13 cellular contexts compared by ENCODE assay signal in the genomic region with DNA sequence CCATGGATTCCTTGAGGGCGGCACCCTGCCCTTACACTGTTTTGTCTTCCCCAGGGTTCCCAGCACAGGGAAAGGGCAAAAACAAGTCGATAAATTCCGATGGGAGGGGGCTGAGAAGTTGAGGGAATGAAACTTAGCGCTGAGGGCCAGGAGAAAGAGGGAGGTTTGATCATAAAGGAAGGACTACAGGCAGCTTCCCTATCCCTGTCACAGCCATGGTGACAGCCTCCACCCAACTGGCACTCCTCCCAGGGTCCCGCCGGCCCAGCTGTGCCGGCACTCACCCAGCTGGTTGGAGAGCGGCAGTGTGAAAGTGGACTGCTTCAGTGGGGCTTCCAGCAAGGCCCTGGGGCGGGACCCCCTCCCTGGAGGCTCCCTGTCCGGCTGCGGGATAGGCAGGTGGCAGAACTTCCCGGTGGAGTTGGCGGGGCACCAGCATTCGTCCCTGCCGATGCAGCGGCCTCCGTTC. TPM values are rescaled to one million over a fixed set of nuclear protein-coding genes. Genes with fewer than 3 reads are reported as not detected.
A peak's percentile ranks its signal among the peaks of the same experiment; 100 is the strongest.
DNase-seq lines count a peak whose midpoint lies in the region; ATAC-seq and TF ChIP-seq lines count a peak whose summit lies in the region.
"Had no signal": no experiment of that assay in that cellular context is flagged by ENCODE, and none has a peak within 500 bp of the region (broad histone marks: within the 10 kb centered on the region; RNA-seq: fewer than 3 reads in every experiment).

No MANE protein-coding gene starts in this region.

- no peak overlapping the region for H2AFZ ChIP-seq in neural progenitor cell (replicated peaks)

- DNase-seq in RWPE2 (ENCODE audit: low spot score), result peak; percentile 73
- peak; percentile 59 for DNase-seq in globus pallidus (ENCODE audit: low spot score)
- peak; percentile 44 for DNase-seq in neural progenitor cell (ENCODE audit: low spot score)
- DNase-seq in tibial artery, result peak; percentile 58 to 82
- DNase-seq in T1000 (lab: John Stamatoyannopoulos, UW), result no peak
- DNase-seq in T-helper 2 cell, result no peak
- no peak for DNase-seq in DMS53 (lab: John Stamatoyannopoulos, UW)
- DNase-seq: activated CD8-positive, alpha-beta memory T cell treated with anti-CD3 and anti-CD28 coated beads for 24 hours; activated gamma-delta T cell treated with Interleukin-2 at 50 U/mL for 16 hours; NCI-H1092 treated with DMSO at 0.1 percent for 48 hours had no signal

- peaks cover 20% of the 10 kb centered on the region for H3K4me1 Mint-ChIP-seq in neural progenitor cell
- H3K4me1 Mint-ChIP-seq: IgD-negative memory B cell had no signal

- peak overlapping the region; percentile 6 for H3K4me2 ChIP-seq in neural progenitor cell
- H3K4me2 ChIP-seq: BLaER1 treated with 17β-estradiol and CSF1 and Interleukin-3, amounts not matched to agents 10 nM and 100 nM had no signal

- no peak overlapping the region for H3K4me3 Mint-ChIP-seq in neural progenitor cell
- H3K4me3 Mint-ChIP-seq: IgD-negative memory B cell had no signal

- H3K27me3 Mint-ChIP-seq in neural progenitor cell (ENCODE audit: insufficient read depth, low read depth), result peaks cover 14% of the 10 kb centered on the region

- no peak overlapping the region for H3K4me3 ChIP-seq in RWPE2 (ENCODE audit: severe bottlenecking)
- no peak overlapping the region for H3K4me3 ChIP-seq in neural progenitor cell
- peak overlapping the region in 1 of 2 donors; percentile 10 for H3K4me3 ChIP-seq in tibial artery
- H3K4me3 ChIP-seq: BLaER1 treated with 17β-estradiol and CSF1 and Interleukin-3, amounts not matched to agents 10 nM and 100 nM; Peyer's patch had no signal

- H4K20me1 ChIP-seq in neural progenitor cell (ENCODE audit: low read depth), result no peaks in the 10 kb centered on the region
- H4K20me1 ChIP-seq: BLaER1 treated with 17β-estradiol and CSF1 and Interleukin-3, amounts not matched to agents 10 nM and 100 nM had no signal

- TF ChIP-seq CTCF in RWPE2 (IDR thresholded peaks at IDR 0.05; ENCODE audit: poor library complexity, severe bottlenecking), result no peak
- no peak for TF ChIP-seq CTCF in neural progenitor cell (IDR thresholded peaks at IDR 0.05)
- no peak for TF ChIP-seq CTCF in tibial artery (IDR thresholded peaks at IDR 0.05)

- H3K27ac ChIP-seq in RWPE2 (ENCODE audit: poor library complexity, severe bottlenecking) (peak overlapping the region; percentile 32), neural progenitor cell (no peak overlapping the region), tibial artery (peak overlapping the region; percentile 74 to 82)
- H3K27ac ChIP-seq: BLaER1 treated with 17β-estradiol and CSF1 and Interleukin-3, amounts not matched to agents 10 nM and 100 nM had no signal

- H3K36me3 ChIP-seq in RWPE2 (ENCODE audit: low read depth), result peaks cover 86% of the 10 kb centered on the region
- no peaks in the 10 kb centered on the region for H3K36me3 ChIP-seq in neural progenitor cell
- H3K36me3 ChIP-seq in tibial artery, result peaks cover 0 to 52% (median 4%) of the 10 kb centered on the region in 3 donors
- H3K36me3 ChIP-seq: Peyer's patch had no signal

- H3K4me1 ChIP-seq in RWPE2 (ENCODE audit: insufficient read depth, poor library complexity, severe bottlenecking) (peaks cover 2% of the 10 kb centered on the region), neural progenitor cell (peaks cover 9% of the 10 kb centered on the region), tibial artery (peaks cover 0 to 53% (median 50%) of the 10 kb centered on the region in 4 donors)

- H3K9ac ChIP-seq in neural progenitor cell, result no peak overlapping the region
- H3K9ac ChIP-seq: BLaER1 treated with 17β-estradiol and CSF1 and Interleukin-3, amounts not matched to agents 10 nM and 100 nM had no signal

- H3K27me3 ChIP-seq in RWPE2 (ENCODE audit: insufficient read depth, poor library complexity, severe bottlenecking), result no peaks in the 10 kb centered on the region
- H3K27me3 ChIP-seq in neural progenitor cell, result no peaks in the 10 kb centered on the region
- no peaks in the 10 kb centered on the region for H3K27me3 ChIP-seq in tibial artery
- H3K27me3 ChIP-seq: BLaER1 treated with 17β-estradiol and CSF1 and Interleukin-3, amounts not matched to agents 10 nM and 100 nM; Peyer's patch had no signal

- H3K36me3 Mint-ChIP-seq in neural progenitor cell, result no peaks in the 10 kb centered on the region
- H3K36me3 Mint-ChIP-seq: IgD-negative memory B cell had no signal

- H3K9me3 ChIP-seq in RWPE2 (ENCODE audit: severe bottlenecking), result no peaks in the 10 kb centered on the region
- no peaks in the 10 kb centered on the region for H3K9me3 ChIP-seq in neural progenitor cell (ENCODE audit: low read depth)
- H3K9me3 ChIP-seq in tibial artery, result no peaks in the 10 kb centered on the region
- H3K9me3 ChIP-seq: BLaER1 treated with 17β-estradiol and CSF1 and Interleukin-3, amounts not matched to agents 10 nM and 100 nM; Peyer's patch had no signal

- no peaks in the 10 kb centered on the region for H3K79me2 ChIP-seq in neural progenitor cell (ENCODE audit: low read depth)

- no peaks in the 10 kb centered on the region for H3F3A ChIP-seq in neural progenitor cell (ENCODE audit: low read depth)

- no peak for ATAC-seq in RWPE2 (ENCODE audit: low read depth)

- H3K27ac Mint-ChIP-seq in neural progenitor cell, result peak overlapping the region; percentile 57
- H3K27ac Mint-ChIP-seq: IgD-negative memory B cell had no signal

- H3K9me3 Mint-ChIP-seq in neural progenitor cell, result no peaks in the 10 kb centered on the region
- H3K9me3 Mint-ChIP-seq: IgD-negative memory B cell had no signal

- intact Hi-C loops in tibial artery (cut with DNase I; ENCODE audit: low total_unique reads), result no loop called here

RNA-seq across cellular contexts. Expression of gene ISCA2, which starts 58.4 kb away (rescaled TPM):
- 45.5 and 47.0 TPM in 2 replicates for total RNA-seq in neural progenitor cell (ENCODE audit: low replicate concordance)

RNA-seq across cellular contexts. Expression of gene NPC2, which starts 58.8 kb away (rescaled TPM):
- 371 and 405 TPM in 2 replicates for total RNA-seq in neural progenitor cell (ENCODE audit: low replicate concordance)

Comparison
In these comparisons a context has a peak if more than half of its experiments do, and no peak if none do; other contexts are left out.
1. DNase-seq: peak in RWPE2 (single experiment), globus pallidus (single experiment), neural progenitor cell (single experiment) and tibial artery (2 of 2); none in T1000 (single experiment), T-helper 2 cell (0 of 5) and DMS53 (single experiment).